Comparison of ENCODE assay signal across 17 cellular contexts in genomic region chr19:41221514-41222205, GRCh38. TPM values are rescaled to one million over a fixed set of nuclear protein-coding genes. Genes with fewer than 3 reads are reported as not detected.
DNase-seq lines count a peak whose midpoint lies in the region; ATAC-seq, FAIRE-seq and TF ChIP-seq lines count a peak whose summit lies in the region.
"Had no signal": no experiment of that assay in that cellular context is flagged by ENCODE, and none has a peak within 500 bp of the region (broad histone marks: within the 10 kb centered on the region; RNA-seq: fewer than 3 reads in every experiment).

No MANE protein-coding gene starts in this region.

- no TSS peak for BruUV-seq in OCI-LY7 (replicated peaks; lab: Mats Ljungman, UMichigan)

- H3K27ac ChIP-seq in left ventricle myocardium inferior (replicated peaks): peak overlapping the region; percentile 12
- H3K27ac ChIP-seq in H1 (ENCODE audit: low read depth, low read length): 0 out of 2 replicates have a peak overlapping the region, but pooled peaks have one; percentile 5
- H3K27ac ChIP-seq in neuronal stem cell (replicated peaks; ENCODE audit: low read length): no peak overlapping the region
- H3K27ac ChIP-seq in vagina: peak overlapping the region; percentile 95
- no peak overlapping the region for H3K27ac ChIP-seq in OCI-LY7 (ENCODE audit: low read depth, low read length, poor library complexity, severe bottlenecking)
- H3K27ac ChIP-seq: foreskin keratinocyte had no signal

- no peak for ATAC-seq in left ventricle myocardium superior
- no peak for ATAC-seq in GM18870 (IDR thresholded peaks at IDR 0.05; ENCODE audit: unreplicated experiment)
- ATAC-seq: foreskin keratinocyte; naive thymus-derived CD8-positive, alpha-beta T cell had no signal

- no peak overlapping the region for H2BK20ac ChIP-seq in H1 (ENCODE audit: low read length)

- H3K9ac ChIP-seq in H1 (replicated peaks in 1 of 4; ENCODE audit: extremely low read depth in 1 of 4, low read depth in 3 of 4, low read length in 3 of 4) (no peak overlapping the region), neuronal stem cell (ENCODE audit: low read depth, low read length, poor library complexity) (no peak overlapping the region)

- FAIRE-seq in H1 (lab: Jason Lieb, UNC): no peak

- H2BK12ac ChIP-seq in H1 (ENCODE audit: low read depth, low read length): 0 out of 2 replicates have a peak overlapping the region, but pooled peaks have one; percentile 43
- H2BK12ac ChIP-seq in neuronal stem cell (ENCODE audit: low read length): no peak overlapping the region

- H3K79me2 ChIP-seq in H1 (ENCODE audit: control insufficient read depth in 1 of 2, insufficient read depth in 2 of 2, low read length in 2 of 2): peaks cover 0 to 22% of the 10 kb centered on the region in 2 experiments; a peak in 2 of 4 replicates
- no peaks in the 10 kb centered on the region for H3K79me2 ChIP-seq in OCI-LY7 (ENCODE audit: insufficient read depth, low read depth, low read length)

- TF ChIP-seq RAD21 in H1 (IDR thresholded peaks at IDR 0.05 in 1 of 2, conservative IDR thresholded peaks at IDR 0.05 in 1 of 2; ENCODE audit: low read depth in 2 of 2, low read length in 2 of 2): no peak

- no peak overlapping the region for H3K4me3 ChIP-seq in left ventricle myocardium inferior
- no peak overlapping the region for H3K4me3 ChIP-seq in H1 (ENCODE audit: extremely low read depth in 1 of 4, insufficient read depth in 2 of 4, low read depth in 3 of 4, low read length in 4 of 4)
- no peak overlapping the region for H3K4me3 ChIP-seq in neuronal stem cell (ENCODE audit: low read length in 2 of 2)
- no peak overlapping the region for H3K4me3 ChIP-seq in vagina
- no peak overlapping the region for H3K4me3 ChIP-seq in OCI-LY7 (ENCODE audit: low read depth, low read length, poor library complexity, severe bottlenecking)

- intact Hi-C loops in left ventricle myocardium inferior (cut with micrococcal nuclease): no loop called here
- intact Hi-C loops in left ventricle myocardium superior (cut with micrococcal nuclease): no loop called here
- intact Hi-C loops in vagina (cut with DNase I): no loop called here
- intact Hi-C loops in OCI-LY7 (cut with micrococcal nuclease; ENCODE audit: unreplicated experiment): no loop called here

- no peak for TF ChIP-seq CTCF in left ventricle myocardium inferior (IDR thresholded peaks at IDR 0.05; ENCODE audit: borderline replicate concordance)
- TF ChIP-seq CTCF in H1 (IDR thresholded peaks at IDR 0.05; ENCODE audit: control extremely low read depth in 1 of 3, insufficient read depth in 1 of 3, low read depth in 1 of 3, low read length in 3 of 3): no peak
- no peak for TF ChIP-seq CTCF in vagina (IDR thresholded peaks at IDR 0.05)
- TF ChIP-seq CTCF in OCI-LY7 (conservative IDR thresholded peaks at IDR 0.05; ENCODE audit: low read length): no peak

- H3K36me3 ChIP-seq in left ventricle myocardium inferior (no peaks in the 10 kb centered on the region), H1 (ENCODE audit: control insufficient read depth in 2 of 4, insufficient read depth in 4 of 4, low read length in 3 of 4) (peaks cover 0 to 14% (median 3%) of the 10 kb centered on the region in 4 experiments; a peak in 4 of 8 replicates), neuronal stem cell (replicated peaks in 1 of 2; ENCODE audit: control insufficient read depth in 2 of 2, insufficient read depth in 2 of 2, low read length in 2 of 2) (peaks cover 11 to 18% of the 10 kb centered on the region in 2 donors), vagina (no peaks in the 10 kb centered on the region), OCI-LY7 (ENCODE audit: insufficient read depth, low read length) (no peaks in the 10 kb centered on the region)
- H3K36me3 ChIP-seq: spleen had no signal

- H3K27me3 ChIP-seq in left ventricle myocardium inferior (ENCODE audit: low read depth) (peaks cover 41% of the 10 kb centered on the region), H1 (replicated peaks in 1 of 4; ENCODE audit: control insufficient read depth in 3 of 4, extremely low read depth in 1 of 4, insufficient read depth in 3 of 4, low read length in 3 of 4) (no peaks in the 10 kb centered on the region), neuronal stem cell (ENCODE audit: control insufficient read depth in 3 of 3, insufficient read depth in 3 of 3, low read depth in 1 of 3, low read length in 3 of 3) (no peaks in the 10 kb centered on the region), vagina (no peaks in the 10 kb centered on the region)
- H3K27me3 ChIP-seq: foreskin keratinocyte had no signal

- H3K18ac ChIP-seq in H1 (ENCODE audit: extremely low read depth, low read length) (no peak overlapping the region), neuronal stem cell (ENCODE audit: low read length) (peak overlapping the region; percentile 45)

- 90% methylated on average over 20 of the region's 20 CpGs; no CpG with 5 or more reads in 1 of the 2 experiments for WGBS in H1 (ENCODE audit: extremely low coverage in 1 of 2, insufficient coverage in 1 of 2, insufficient read length in 1 of 2, insufficient replicate concordance in 2 of 2, low coverage in 1 of 2, low lambda C conversion rate in 2 of 2, missing lambda C conversion rate in 1 of 2), 2 experiments
- no CpG with 5 or more reads among the region's 20 CpGs for WGBS in neuronal stem cell (ENCODE audit: extremely low coverage in 2 of 2, insufficient read length in 2 of 2, insufficient replicate concordance in 1 of 2), 2 donors

- no peak for TF ChIP-seq POLR2A in H1 (IDR thresholded peaks at IDR 0.05; ENCODE audit: control extremely low read depth in 1 of 2, low read depth in 2 of 2, low read length in 2 of 2)
- no peak for TF ChIP-seq POLR2A in vagina (IDR thresholded peaks at IDR 0.05)

- peak overlapping the region; percentile 61 for H4K91ac ChIP-seq in H1 (replicated peaks; ENCODE audit: insufficient read length, low read length)
- H4K91ac ChIP-seq in neuronal stem cell (ENCODE audit: low read depth, low read length, poor library complexity): peak overlapping the region; percentile 62

- H3K9me2 ChIP-seq in OCI-LY7 (ENCODE audit: insufficient read depth, low read length): no peaks in the 10 kb centered on the region

- H4K20me1 ChIP-seq in H1 (replicated peaks in 1 of 2; ENCODE audit: control insufficient read depth in 1 of 2, insufficient read depth in 2 of 2, low read length in 2 of 2) (no peaks in the 10 kb centered on the region), OCI-LY7 (ENCODE audit: insufficient read depth, low read length) (no peaks in the 10 kb centered on the region)

- 0 out of 2 replicates have a peak overlapping the region, but pooled peaks have one; percentile 8 for H2BK15ac ChIP-seq in H1 (ENCODE audit: low read length)
- H2BK15ac ChIP-seq in neuronal stem cell (ENCODE audit: low read length): no peak overlapping the region

- TF ChIP-seq EP300 in H1 (IDR thresholded peaks at IDR 0.05; ENCODE audit: borderline replicate concordance in 1 of 2, low read depth in 2 of 2, low read length in 2 of 2): no peak

- CTCF ChIA-PET in H1 (lab: Charles Lee; ENCODE audit: partially characterized antibody): interaction anchor here (0.6 to 2.0 kb wide), 4 partner anchors 14 to 60 kb away, joined by 3 to 15 read pairs (median 5); no protein-coding TSS in a partner anchor
- CTCF ChIA-PET in OCI-LY7 (lab: Charles Lee; ENCODE audit: unreplicated experiment): no interaction called here

- no peak overlapping the region for H2AK5ac ChIP-seq in H1 (ENCODE audit: low read depth, low read length)
- peak overlapping the region; percentile 95 for H2AK5ac ChIP-seq in neuronal stem cell (ENCODE audit: low read depth, low read length)

- H4K8ac ChIP-seq in H1 (ENCODE audit: extremely low read depth, insufficient read depth, low read length) (no peak overlapping the region), neuronal stem cell (ENCODE audit: low read depth, low read length) (no peak overlapping the region)

- H3K4ac ChIP-seq in H1 (replicated peaks; ENCODE audit: insufficient read length, low read depth, low read length): no peak overlapping the region
- H3K4ac ChIP-seq in neuronal stem cell (ENCODE audit: low read length): no peak overlapping the region

- POLR2A ChIA-PET in H1 (lab: Charles Lee; ENCODE audit: partially characterized antibody) (interaction anchor here (0.7 to 3.3 kb wide), 9 partner anchors 13 to 87 kb away, joined by 3 to 17 read pairs (median 3); partner anchors contain the start of genes CYP2S1 and HNRNPUL1), OCI-LY7 (lab: Charles Lee) (no interaction called here)

- H3K9me3 ChIP-seq in left ventricle myocardium inferior (replicated peaks): no peaks in the 10 kb centered on the region
- no peaks in the 10 kb centered on the region for H3K9me3 ChIP-seq in H1 (ENCODE audit: insufficient read depth in 2 of 2, low read depth in 1 of 2, low read length in 1 of 2)
- peaks cover 0 to 2% of the 10 kb centered on the region in 2 donors for H3K9me3 ChIP-seq in neuronal stem cell (replicated peaks in 1 of 2; ENCODE audit: control insufficient read depth in 2 of 2, insufficient read depth in 1 of 2, low read depth in 1 of 2, low read length in 2 of 2)
- no peaks in the 10 kb centered on the region for H3K9me3 ChIP-seq in vagina
- no peaks in the 10 kb centered on the region for H3K9me3 ChIP-seq in OCI-LY7 (ENCODE audit: low read length)
- H3K9me3 ChIP-seq: spleen had no signal

- DNase-seq in left ventricle myocardium inferior (no peak), left ventricle myocardium superior (no peak), H1 (ENCODE audit: low read depth in 1 of 2, low spot score in 2 of 2) (no peak), neuronal stem cell (ENCODE audit: low spot score) (no peak), vagina (ENCODE audit: extremely low spot score in 2 of 2) (no peak), OCI-LY7 (ENCODE audit: low spot score) (no peak), NCI-H128 (lab: John Stamatoyannopoulos, UW; ENCODE audit: unreplicated experiment) (no peak)
- DNase-seq: ACHN; activated CD8-positive, alpha-beta memory T cell treated with anti-CD3 and anti-CD28 coated beads for 24 hours; activated naive CD4-positive, alpha-beta T cell treated with anti-CD3 and anti-CD28 coated beads, Interleukin-2, amount 50 U/mL, for 16 hours; DMS 273 treated with DMSO at 0.1 percent for 48 hours; foreskin keratinocyte; MM.1S; naive thymus-derived CD8-positive, alpha-beta T cell; spleen; T-helper 9 cell had no signal

- H3K23ac ChIP-seq in H1 (ENCODE audit: insufficient read length): no peak overlapping the region
- no peak overlapping the region for H3K23ac ChIP-seq in neuronal stem cell (ENCODE audit: low read depth, low read length, poor library complexity)

- no peak overlapping the region for H2BK120ac ChIP-seq in H1 (replicated peaks; ENCODE audit: low read depth, low read length)
- H2BK120ac ChIP-seq in neuronal stem cell (ENCODE audit: low read depth, low read length): peak overlapping the region; percentile 77

- H3K4me2 ChIP-seq in H1 (ENCODE audit: insufficient read depth in 1 of 2, low read depth in 2 of 2, low read length in 2 of 2) (no peak overlapping the region), neuronal stem cell (ENCODE audit: insufficient read depth, low read length, poor library complexity, severe bottlenecking) (no peak overlapping the region), OCI-LY7 (ENCODE audit: low read length) (no peak overlapping the region)

- H3K79me1 ChIP-seq in H1 (ENCODE audit: low read depth, low read length) (peaks cover 7% of the 10 kb centered on the region), neuronal stem cell (ENCODE audit: low read depth, low read length) (peaks cover 23% of the 10 kb centered on the region)

- H4K5ac ChIP-seq in H1 (ENCODE audit: insufficient read length, low read depth, low read length): no peak overlapping the region

- H3K23me2 ChIP-seq in H1 (ENCODE audit: low read depth, low read length): peaks cover 14% of the 10 kb centered on the region

- H3K14ac ChIP-seq in H1 (ENCODE audit: insufficient read length) (no peak overlapping the region), neuronal stem cell (ENCODE audit: low read length) (no peak overlapping the region)

- H2AFZ ChIP-seq in H1 (ENCODE audit: low read length): no peak overlapping the region
- no peak overlapping the region for H2AFZ ChIP-seq in neuronal stem cell (ENCODE audit: low read length)
- no peak overlapping the region for H2AFZ ChIP-seq in OCI-LY7 (ENCODE audit: low read length)

- H3K56ac ChIP-seq in H1 (replicated peaks; ENCODE audit: insufficient read length, low read depth, low read length): no peak overlapping the region

- peaks cover 40% of the 10 kb centered on the region for H3K4me1 ChIP-seq in left ventricle myocardium inferior
- peaks cover 8 to 31% (median 23%) of the 10 kb centered on the region in 4 experiments for H3K4me1 ChIP-seq in H1 (replicated peaks in 1 of 4; ENCODE audit: control insufficient read depth in 3 of 4, insufficient read depth in 4 of 4, low read length in 3 of 4)
- peaks cover 30 to 43% of the 10 kb centered on the region in 2 donors for H3K4me1 ChIP-seq in neuronal stem cell (ENCODE audit: control insufficient read depth in 2 of 2, insufficient read depth in 1 of 2, low read depth in 1 of 2, low read length in 2 of 2)
- H3K4me1 ChIP-seq in vagina: peaks cover 63% of the 10 kb centered on the region
- H3K4me1 ChIP-seq in OCI-LY7 (ENCODE audit: insufficient read depth, low read length, poor library complexity, severe bottlenecking): no peaks in the 10 kb centered on the region

- H2BK5ac ChIP-seq in H1 (ENCODE audit: low read depth, low read length) (0 out of 2 replicates have a peak overlapping the region, but pooled peaks have one; percentile 18), neuronal stem cell (ENCODE audit: low read length) (peak overlapping the region; percentile 42)

RNA-seq across cellular contexts. Expression of gene AXL, which starts 2.6 kb away (rescaled TPM):
- total RNA-seq in left ventricle myocardium inferior (13.6 TPM), left ventricle myocardium superior (13.8 TPM), vagina (53.5 TPM), OCI-LY7 (2022) (not detected in 2 replicates)
- 51.0 and 53.3 TPM in 2 replicates for total RNA-seq in H1 (2021; fragmentation: NEBNext Ultra II Directional; extraction: Animal tissue kit (Norgen Biotek cat#: 25700))
- 35.3 and 62.4 TPM in 2 replicates for polyA plus RNA-seq in H1 (2011; rRNA removed)
- 32.1 TPM for polyA plus RNA-seq in H1 (2011; cell fraction: cytosol; rRNA removed)
- polyA plus RNA-seq in H1 (2011; cell fraction: nucleus; rRNA removed): 35.7 TPM
- polyA plus RNA-seq in H1 (2012, experiment 1 of 2): 25.0 to 41.1 TPM (median 36.3 TPM) in 4 replicates
- polyA plus RNA-seq in H1 (2012, experiment 2 of 2): 20.2 TPM
- polyA plus RNA-seq in H1 (2013, experiment 1 of 2): 28.7 TPM
- polyA plus RNA-seq in H1 (2013, experiment 2 of 2): 31.9 TPM
- 88.6 and 100 TPM in 2 replicates for polyA minus RNA-seq in H1 (2011; rRNA and poly(A)+ RNA removed)
- 72.1 TPM for polyA minus RNA-seq in H1 (2011; cell fraction: cytosol; rRNA and poly(A)+ RNA removed)
- polyA minus RNA-seq in H1 (2011; cell fraction: nucleus; rRNA and poly(A)+ RNA removed): 34.7 TPM
- polyA plus RNA-seq in neuronal stem cell (2013, experiment 1 of 2): 35.0 TPM
- 35.2 TPM for polyA plus RNA-seq in neuronal stem cell (2013, experiment 2 of 2)
- total RNA-seq in OCI-LY7 (2014; rRNA removed; shearing (Covaris generic)): not detected in 2 replicates
- total RNA-seq: naive thymus-derived CD8-positive, alpha-beta T cell had no signal

RNA-seq across cellular contexts. Expression of gene CYP2S1, which starts 28.6 kb away (rescaled TPM):
- total RNA-seq in left ventricle myocardium inferior (0.44 TPM), left ventricle myocardium superior (0.87 TPM), vagina (7.1 TPM), OCI-LY7 (2022) (not detected in 2 replicates)
- 245 and 267 TPM in 2 replicates for total RNA-seq in H1 (2021; fragmentation: NEBNext Ultra II Directional; extraction: Animal tissue kit (Norgen Biotek cat#: 25700))
- polyA plus RNA-seq in H1 (2011; rRNA removed): 97.9 and 210 TPM in 2 replicates
- polyA plus RNA-seq in H1 (2011; cell fraction: cytosol; rRNA removed): 52.4 TPM
- 157 TPM for polyA plus RNA-seq in H1 (2011; cell fraction: nucleus; rRNA removed)
- polyA plus RNA-seq in H1 (2012, experiment 1 of 2): 214 to 243 TPM (median 222 TPM) in 4 replicates
- 261 TPM for polyA plus RNA-seq in H1 (2012, experiment 2 of 2)
- 325 TPM for polyA plus RNA-seq in H1 (2013, experiment 1 of 2)
- 381 TPM for polyA plus RNA-seq in H1 (2013, experiment 2 of 2)
- 53.2 and 95.0 TPM in 2 replicates for polyA minus RNA-seq in H1 (2011; rRNA and poly(A)+ RNA removed)
- polyA minus RNA-seq in H1 (2011; cell fraction: cytosol; rRNA and poly(A)+ RNA removed): 96.9 TPM
- polyA minus RNA-seq in H1 (2011; cell fraction: nucleus; rRNA and poly(A)+ RNA removed): 50.5 TPM
- polyA plus RNA-seq in neuronal stem cell (2013, experiment 1 of 2): 8.6 TPM
- polyA plus RNA-seq in neuronal stem cell (2013, experiment 2 of 2): 8.4 TPM
- total RNA-seq in OCI-LY7 (2014; rRNA removed; shearing (Covaris generic)): not detected in 2 replicates
- total RNA-seq: naive thymus-derived CD8-positive, alpha-beta T cell had no signal
- polyA plus RNA-seq: naive thymus-derived CD8-positive, alpha-beta T cell had no signal

RNA-seq across cellular contexts. Expression of gene HNRNPUL1, which starts 42.5 kb away (rescaled TPM):
- total RNA-seq in left ventricle myocardium inferior (103 TPM), left ventricle myocardium superior (128 TPM), vagina (116 TPM), OCI-LY7 (2022) (360 and 377 TPM in 2 replicates)
- total RNA-seq in H1 (2021; fragmentation: NEBNext Ultra II Directional; extraction: Animal tissue kit (Norgen Biotek cat#: 25700)): 264 and 268 TPM in 2 replicates
- polyA plus RNA-seq in H1 (2011; rRNA removed): 99.5 and 157 TPM in 2 replicates
- polyA plus RNA-seq in H1 (2011; cell fraction: cytosol; rRNA removed): 56.3 TPM
- polyA plus RNA-seq in H1 (2011; cell fraction: nucleus; rRNA removed): 88.3 TPM
- 160 to 208 TPM (median 194 TPM) in 4 replicates for polyA plus RNA-seq in H1 (2012, experiment 1 of 2)
- polyA plus RNA-seq in H1 (2012, experiment 2 of 2): 135 TPM
- polyA plus RNA-seq in H1 (2013, experiment 1 of 2): 206 TPM
- polyA plus RNA-seq in H1 (2013, experiment 2 of 2): 213 TPM
- 91.8 and 93.7 TPM in 2 replicates for polyA minus RNA-seq in H1 (2011; rRNA and poly(A)+ RNA removed)
- 73.7 TPM for polyA minus RNA-seq in H1 (2011; cell fraction: cytosol; rRNA and poly(A)+ RNA removed)
- polyA minus RNA-seq in H1 (2011; cell fraction: nucleus; rRNA and poly(A)+ RNA removed): 84.1 TPM
- 268 TPM for polyA plus RNA-seq in neuronal stem cell (2013, experiment 1 of 2)
- polyA plus RNA-seq in neuronal stem cell (2013, experiment 2 of 2): 278 TPM
- 194 and 200 TPM in 2 replicates for total RNA-seq in OCI-LY7 (2014; rRNA removed; shearing (Covaris generic))

Comparison
In these comparisons a context has a peak if more than half of its experiments do, and no peak if none do; other contexts are left out.
1. H3K27ac ChIP-seq: peak in left ventricle myocardium inferior (single experiment), H1 (single experiment) and vagina (single experiment); none in neuronal stem cell (single experiment) and OCI-LY7 (single experiment).
2. RNA of gene AXL, which starts 2.6 kb away (total RNA-seq): 53.5 TPM in vagina (single experiment), 51.0 to 53.3 TPM in H1, 13.8 TPM in left ventricle myocardium superior (single experiment) and 13.6 TPM in left ventricle myocardium inferior (single experiment); not detected in OCI-LY7; every median in the first group is over 10 times any median in the second.
3. RNA of gene CYP2S1, which starts 28.6 kb away (total RNA-seq): 245 to 267 TPM in H1; 7.1 TPM in vagina (single experiment), 0.87 TPM in left ventricle myocardium superior (single experiment), 0.44 TPM in left ventricle myocardium inferior (single experiment) and not detected in OCI-LY7; every median in the first group is over 10 times any median in the second.